Comparison of ENCODE assay signal across 1 cellular context in the genomic region with DNA sequence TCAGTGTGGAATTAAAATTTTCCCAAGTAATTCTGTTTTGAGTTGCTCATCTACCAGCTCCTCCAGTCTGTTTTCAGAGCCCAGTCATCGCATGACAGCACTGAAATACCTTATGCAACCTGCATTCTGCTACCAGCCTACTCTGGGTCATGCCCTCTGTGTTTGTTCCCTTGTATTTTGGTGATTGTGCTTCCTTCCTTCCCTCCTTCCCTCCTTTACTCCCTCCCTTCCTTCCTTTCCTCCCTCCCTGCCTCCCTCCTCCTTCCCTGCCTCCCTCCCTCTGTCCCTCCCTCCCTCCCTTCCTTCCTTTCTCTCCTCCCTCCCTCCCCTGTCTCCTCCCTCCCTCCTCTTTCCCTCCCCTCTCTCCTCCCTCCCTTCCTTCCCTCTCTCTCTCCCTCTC.
TF ChIP-seq lines count a peak whose summit lies in the region.

No MANE protein-coding gene starts in this region.

TF ChIP-seq in HEK293, 187 proteins besides CTCF, POLR2A, EP300 and RAD21 (continued from another document):
- TF ChIP-seq ZNF398 (tag by site-specific recombination; IDR thresholded peaks at IDR 0.05) (0 out of 2 replicates have a peak, but pooled peaks have one; percentile 16), AEBP2 (tag by site-specific recombination; IDR thresholded peaks at IDR 0.05; ENCODE audit: borderline replicate concordance) (no peak), ZNF184 (tag by site-specific recombination; IDR thresholded peaks at IDR 0.05) (no peak), SALL2 (tag by site-specific recombination; IDR thresholded peaks at IDR 0.05; ENCODE audit: borderline replicate concordance) (no peak), KLF7 (tag by site-specific recombination; IDR thresholded peaks at IDR 0.05; ENCODE audit: borderline replicate concordance) (no peak), ZNF510 (tag by site-specific recombination; IDR thresholded peaks at IDR 0.05; ENCODE audit: insufficient replicate concordance) (no peak), ZNF10 (tag by site-specific recombination; IDR thresholded peaks at IDR 0.05) (no peak), KLF8 (tag by site-specific recombination; IDR thresholded peaks at IDR 0.05) (no peak), ZNF18 (tag by site-specific recombination; IDR thresholded peaks at IDR 0.05) (no peak), SP2 (tag by site-specific recombination; IDR thresholded peaks at IDR 0.05) (0 out of 2 replicates have a peak, but pooled peaks have one; percentile 19), ZNF639 (tag by site-specific recombination; IDR thresholded peaks at IDR 0.05) (no peak), ZNF670 (tag by site-specific recombination; IDR thresholded peaks at IDR 0.05; ENCODE audit: low read depth) (no peak), ZBTB8A (tag by site-specific recombination; IDR thresholded peaks at IDR 0.05) (no peak)
- TF ChIP-seq, protein P1, sequence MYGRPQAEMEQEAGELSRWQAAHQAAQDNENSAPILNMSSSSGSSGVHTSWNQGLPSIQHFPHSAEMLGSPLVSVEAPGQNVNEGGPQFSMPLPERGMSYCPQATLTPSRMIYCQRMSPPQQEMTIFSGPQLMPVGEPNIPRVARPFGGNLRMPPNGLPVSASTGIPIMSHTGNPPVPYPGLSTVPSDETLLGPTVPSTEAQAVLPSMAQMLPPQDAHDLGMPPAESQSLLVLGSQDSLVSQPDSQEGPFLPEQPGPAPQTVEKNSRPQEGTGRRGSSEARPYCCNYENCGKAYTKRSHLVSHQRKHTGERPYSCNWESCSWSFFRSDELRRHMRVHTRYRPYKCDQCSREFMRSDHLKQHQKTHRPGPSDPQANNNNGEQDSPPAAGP (tag by site-specific recombination; IDR thresholded peaks at IDR 0.05), result no peak
TF ChIP-seq in HEK293: peak in this region for 3.
